Comparison of ENCODE assay signal across 9 cellular contexts in the genomic region with DNA sequence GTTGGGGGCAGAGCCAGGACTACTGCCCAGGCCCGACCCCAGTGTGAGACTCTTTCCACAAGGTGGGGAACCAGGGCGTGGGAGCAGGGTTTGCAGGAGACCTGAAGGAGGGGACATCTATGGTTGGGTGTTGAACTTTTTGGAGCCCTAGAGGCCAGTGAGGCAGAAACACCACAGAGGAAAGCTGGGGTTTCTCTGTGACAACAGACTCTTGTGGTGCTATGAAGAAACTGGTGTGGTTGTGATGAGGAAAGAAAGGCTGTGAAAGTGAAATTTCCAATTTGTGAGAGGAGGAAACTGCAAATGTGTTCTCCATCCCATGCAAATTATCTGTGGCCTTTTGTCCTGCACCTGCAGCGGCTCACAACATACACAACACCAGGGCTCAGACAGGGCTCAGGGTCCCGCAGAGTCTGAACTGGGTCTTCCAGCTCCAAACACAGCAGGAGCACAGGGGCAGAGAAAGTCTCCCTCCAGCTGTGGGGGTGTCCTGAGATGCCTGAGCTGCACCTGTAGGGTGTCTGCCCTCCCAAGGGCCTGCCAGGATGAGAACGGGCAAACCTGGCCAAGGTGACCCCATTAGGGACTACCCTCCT. TPM values are rescaled to one million over a fixed set of nuclear protein-coding genes. Genes with fewer than 3 reads are reported as not detected.
A peak's percentile ranks its signal among the peaks of the same experiment; 100 is the strongest.
DNase-seq lines count a peak whose midpoint lies in the region; ATAC-seq and TF ChIP-seq lines count a peak whose summit lies in the region.
"Had no signal": no experiment of that assay in that cellular context is flagged by ENCODE, and none has a peak within 500 bp of the region (broad histone marks: within the 10 kb centered on the region; RNA-seq: fewer than 3 reads in every experiment).

No MANE protein-coding gene starts in this region.

- CTCF ChIA-PET in SK-N-SH (lab: Yijun Ruan, JAX): interaction anchor here (0.9 kb wide), 1 partner anchor 10 kb away, joined by 4 read pairs; no protein-coding TSS in a partner anchor

- DNase-seq in mucosa of descending colon: no peak
- DNase-seq in SK-N-SH: no peak
- DNase-seq in neural progenitor cell (ENCODE audit: low spot score): no peak
- DNase-seq in kidney glomerular epithelial cell (lab: John Stamatoyannopoulos, UW): no peak
- DNase-seq in prostate gland (ENCODE audit: low spot score): no peak
- DNase-seq: H9 had no signal

- H3K4me3 Mint-ChIP-seq in neural progenitor cell: no peak overlapping the region
- H3K4me3 Mint-ChIP-seq: H9 had no signal

- intact Hi-C loops in mucosa of descending colon (cut with DNase I, micrococcal nuclease): no loop called here
- intact Hi-C loops in prostate gland (cut with DNase I): no loop called here

- H2AFZ ChIP-seq in SK-N-SH (ENCODE audit: low read depth) (no peak overlapping the region), neural progenitor cell (replicated peaks) (no peak overlapping the region)

- TF ChIP-seq RAD21 in SK-N-SH (IDR thresholded peaks at IDR 0.05; ENCODE audit: low read length): no peak

- TF ChIP-seq POLR2A in prostate gland (IDR thresholded peaks at IDR 0.05): no peak

- WGBS in SK-N-SH (ENCODE audit: low lambda C conversion rate): 87% methylated on average over 5 of the region's 5 CpGs
- 88% methylated on average over 5 of the region's 5 CpGs for WGBS in prostate gland

- no peaks in the 10 kb centered on the region for H3K9me3 ChIP-seq in mucosa of descending colon
- no peaks in the 10 kb centered on the region for H3K9me3 ChIP-seq in SK-N-SH
- no peaks in the 10 kb centered on the region for H3K9me3 ChIP-seq in neural progenitor cell (ENCODE audit: low read depth)
- H3K9me3 ChIP-seq in prostate gland: no peaks in the 10 kb centered on the region

- no peaks in the 10 kb centered on the region for H3K36me3 Mint-ChIP-seq in neural progenitor cell

- no peaks in the 10 kb centered on the region for H3K9me2 ChIP-seq in SK-N-SH

- H3K4me1 ChIP-seq in mucosa of descending colon (ENCODE audit: low read depth): no peaks in the 10 kb centered on the region
- H3K4me1 ChIP-seq in SK-N-SH (ENCODE audit: control insufficient read depth in 1 of 2, insufficient read depth in 2 of 2, low read depth in 1 of 2, low read length in 1 of 2): no peaks in the 10 kb centered on the region
- peaks cover 6% of the 10 kb centered on the region for H3K4me1 ChIP-seq in neural progenitor cell
- no peaks in the 10 kb centered on the region for H3K4me1 ChIP-seq in prostate gland (replicated peaks)

- no peaks in the 10 kb centered on the region for H3F3A ChIP-seq in SK-N-SH (replicated peaks; ENCODE audit: insufficient read depth)
- no peaks in the 10 kb centered on the region for H3F3A ChIP-seq in neural progenitor cell (ENCODE audit: low read depth)

- H3K79me2 ChIP-seq in SK-N-SH (ENCODE audit: insufficient read depth) (no peaks in the 10 kb centered on the region), neural progenitor cell (ENCODE audit: low read depth) (no peaks in the 10 kb centered on the region)

- ATAC-seq in GM18873 (IDR thresholded peaks at IDR 0.05; ENCODE audit: low FRiP score, unreplicated experiment) (peak; percentile 68), GM21717 (IDR thresholded peaks at IDR 0.05; ENCODE audit: unreplicated experiment) (peak; percentile 57), HG03442 (IDR thresholded peaks at IDR 0.05; ENCODE audit: unreplicated experiment) (peak; percentile 67), mucosa of descending colon (peak; percentile 65)

- H3K4me2 ChIP-seq in SK-N-SH (no peak overlapping the region), neural progenitor cell (no peak overlapping the region)

- H3K27me3 ChIP-seq in SK-N-SH (ENCODE audit: insufficient read depth): no peaks in the 10 kb centered on the region
- H3K27me3 ChIP-seq in neural progenitor cell: no peaks in the 10 kb centered on the region
- no peaks in the 10 kb centered on the region for H3K27me3 ChIP-seq in prostate gland (replicated peaks; ENCODE audit: insufficient read depth)

- H3K4me3 ChIP-seq in mucosa of descending colon: no peak overlapping the region
- no peak overlapping the region for H3K4me3 ChIP-seq in SK-N-SH (ENCODE audit: low read depth in 2 of 2, low read length in 1 of 2)
- H3K4me3 ChIP-seq in neural progenitor cell: no peak overlapping the region
- H3K4me3 ChIP-seq in prostate gland: no peak overlapping the region

- H3K27me3 Mint-ChIP-seq in neural progenitor cell (ENCODE audit: insufficient read depth, low read depth): no peaks in the 10 kb centered on the region

- no peak for TF ChIP-seq EP300 in SK-N-SH (IDR thresholded peaks at IDR 0.05; ENCODE audit: borderline replicate concordance in 1 of 2, low read depth in 1 of 2, low read length in 1 of 2)

- H3K9me3 Mint-ChIP-seq in neural progenitor cell: peaks cover 2% of the 10 kb centered on the region
- H3K9me3 Mint-ChIP-seq: H9 had no signal

- H3K27ac ChIP-seq in SK-N-SH (ENCODE audit: low read depth in 2 of 2, low read length in 1 of 2) (no peak overlapping the region), neural progenitor cell (no peak overlapping the region), prostate gland (no peak overlapping the region)

- POLR2A ChIA-PET in SK-N-SH (lab: Yijun Ruan, JAX): no interaction called here

- H3K9ac ChIP-seq in SK-N-SH: no peak overlapping the region
- H3K9ac ChIP-seq in neural progenitor cell: no peak overlapping the region

- H3K36me3 ChIP-seq in mucosa of descending colon (ENCODE audit: low read depth) (no peaks in the 10 kb centered on the region), SK-N-SH (replicated peaks in 1 of 2; ENCODE audit: control insufficient read depth in 1 of 2, insufficient read depth in 2 of 2, low read length in 1 of 2) (no peaks in the 10 kb centered on the region), neural progenitor cell (no peaks in the 10 kb centered on the region), prostate gland (no peaks in the 10 kb centered on the region)

- H4K20me1 ChIP-seq in SK-N-SH (ENCODE audit: insufficient read depth): no peaks in the 10 kb centered on the region
- no peaks in the 10 kb centered on the region for H4K20me1 ChIP-seq in neural progenitor cell (ENCODE audit: low read depth)

- H3K4me1 Mint-ChIP-seq in neural progenitor cell: peaks cover 10% of the 10 kb centered on the region

- TF ChIP-seq CTCF in mucosa of descending colon (IDR thresholded peaks at IDR 0.05) (no peak), SK-N-SH (IDR thresholded peaks at IDR 0.05) (no peak), neural progenitor cell (IDR thresholded peaks at IDR 0.05) (no peak), prostate gland (IDR thresholded peaks at IDR 0.05) (no peak)

- H3K27ac Mint-ChIP-seq in neural progenitor cell: no peak overlapping the region
- H3K27ac Mint-ChIP-seq: H9 had no signal

TF ChIP-seq in SK-N-SH, 30 proteins besides CTCF, POLR2A, EP300 and RAD21:
- no peak for TF ChIP-seq MXI1 (IDR thresholded peaks at IDR 0.05; ENCODE audit: low read depth, low read length)
- no peak for TF ChIP-seq FOSL2 (IDR thresholded peaks at IDR 0.05; ENCODE audit: borderline replicate concordance, low read depth)
- no peak for TF ChIP-seq EZH2phosphoT487 (IDR thresholded peaks at IDR 0.05; ENCODE audit: borderline replicate concordance, low read depth)
- TF ChIP-seq, protein P1, sequence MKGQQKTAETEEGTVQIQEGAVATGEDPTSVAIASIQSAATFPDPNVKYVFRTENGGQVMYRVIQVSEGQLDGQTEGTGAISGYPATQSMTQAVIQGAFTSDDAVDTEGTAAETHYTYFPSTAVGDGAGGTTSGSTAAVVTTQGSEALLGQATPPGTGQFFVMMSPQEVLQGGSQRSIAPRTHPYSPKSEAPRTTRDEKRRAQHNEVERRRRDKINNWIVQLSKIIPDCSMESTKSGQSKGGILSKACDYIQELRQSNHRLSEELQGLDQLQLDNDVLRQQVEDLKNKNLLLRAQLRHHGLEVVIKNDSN (IDR thresholded peaks at IDR 0.05; ENCODE audit: borderline replicate concordance, low read depth): no peak

RNA-seq across cellular contexts. Expression of a gene that starts 51.4 kb away (rescaled TPM):
- total RNA-seq in mucosa of descending colon (10 to 100 TPM; 63.0 to 81.3 (median 79.5) TPM), neural progenitor cell (ENCODE audit: low replicate concordance) (116 and 187 TPM in 2 replicates), prostate gland (100 to 1,000 TPM; 191 to 275 TPM)
- 206 and 232 TPM in 2 replicates for polyA plus RNA-seq in SK-N-SH (2012; rRNA removed)
- 107 and 153 TPM in 2 replicates for polyA plus RNA-seq in SK-N-SH (2012; cell fraction: cytosol; rRNA removed)
- polyA plus RNA-seq in SK-N-SH (2012; cell fraction: nucleus; rRNA removed): 193 and 213 TPM in 2 replicates
